In the genomic region with DNA sequence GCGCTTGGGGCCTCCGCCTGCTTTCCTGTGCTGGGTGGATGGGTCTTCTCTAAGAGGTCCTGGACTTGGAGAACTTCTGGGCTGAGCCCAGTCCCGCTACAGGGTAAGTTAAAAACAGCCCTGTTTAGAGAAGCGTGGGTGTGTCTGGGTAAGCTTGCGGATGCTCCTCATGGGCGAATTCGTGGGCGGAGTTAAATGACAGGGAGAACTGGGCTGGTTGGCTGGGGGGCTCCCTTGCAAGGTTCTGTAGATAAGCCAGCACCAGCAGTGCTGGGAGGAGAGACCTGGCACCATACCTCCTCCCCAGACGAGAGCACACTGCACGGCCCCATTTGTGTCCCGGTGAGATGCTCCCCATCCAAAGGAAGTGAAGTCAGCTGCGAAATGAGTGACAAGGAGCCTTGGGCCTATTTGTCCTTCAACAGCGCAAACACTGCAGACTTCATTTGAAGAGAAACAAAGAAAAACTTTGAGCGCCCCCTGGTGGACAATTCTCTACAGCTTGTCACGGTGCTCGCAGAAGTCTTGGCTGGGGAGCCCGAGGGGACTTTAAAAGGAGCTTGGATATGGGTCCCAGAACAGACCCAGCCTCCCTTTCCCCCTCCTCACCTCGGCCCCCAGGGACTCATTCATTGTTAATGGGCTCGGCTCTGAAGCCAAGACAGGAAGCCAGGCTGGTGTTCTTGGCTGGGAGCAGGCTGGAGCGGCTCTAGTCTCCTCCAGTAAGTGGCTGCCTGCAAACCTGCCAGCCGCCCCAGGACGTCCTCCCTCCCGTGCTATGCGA, we compare ENCODE assay signal across 8 cellular contexts. TPM values are rescaled to one million over a fixed set of nuclear protein-coding genes. Genes with fewer than 3 reads are reported as not detected.
DNase-seq lines count a peak whose midpoint lies in the region; ATAC-seq and TF ChIP-seq lines count a peak whose summit lies in the region.

No MANE protein-coding gene starts in this region.

- ATAC-seq in GM21367 (IDR thresholded peaks at IDR 0.05; ENCODE audit: unreplicated experiment) = peak; percentile 55
- ATAC-seq in activated naive CD4-positive, alpha-beta T cell treated with anti-CD3 and anti-CD28 coated beads, Interleukin-2, amount 50 U/mL, for 72 hours = peak; percentile 87 to 89
- ATAC-seq in Right ventricle myocardium superior (ENCODE audit: poor library complexity) = peak; percentile 88
- peak; percentile 70 to 82 for ATAC-seq in upper lobe of left lung (ENCODE audit: low FRiP score in 2 of 2)

- H2BK5ac ChIP-seq in trophoblast cell (ENCODE audit: low read depth, low read length, poor library complexity) = no peak overlapping the region

- H3K23ac ChIP-seq in trophoblast cell (ENCODE audit: low read length) = no peak overlapping the region

- H4K12ac ChIP-seq in trophoblast cell (ENCODE audit: low read depth, low read length) = no peak overlapping the region

- H3K27me3 ChIP-seq in trophoblast cell (ENCODE audit: insufficient read depth, low read length) = no peaks in the 10 kb centered on the region
- no peaks in the 10 kb centered on the region for H3K27me3 ChIP-seq in upper lobe of left lung

- H3K14ac ChIP-seq in trophoblast cell (ENCODE audit: low read length) = no peak overlapping the region

- no peak overlapping the region for H3K18ac ChIP-seq in trophoblast cell (ENCODE audit: low read length)

- H3K9me3 ChIP-seq in trophoblast cell (ENCODE audit: insufficient read depth, low read depth, low read length) (no peaks in the 10 kb centered on the region), upper lobe of left lung (no peaks in the 10 kb centered on the region)

- no peak overlapping the region for H2AK5ac ChIP-seq in trophoblast cell (ENCODE audit: low read length)

- H3K9ac ChIP-seq in trophoblast cell (ENCODE audit: low read length) = no peak overlapping the region

- H3K4me3 ChIP-seq in trophoblast cell (ENCODE audit: low read depth, low read length) (no peak overlapping the region), upper lobe of left lung (no peak overlapping the region)

- no peak overlapping the region for H4K8ac ChIP-seq in trophoblast cell (ENCODE audit: low read depth, low read length)

- no peak for TF ChIP-seq EP300 in upper lobe of left lung (IDR thresholded peaks at IDR 0.05)

- H3K9me3 Mint-ChIP-seq in activated naive CD4-positive, alpha-beta T cell treated with anti-CD3 and anti-CD28 coated beads, Interleukin-2, amount 50 U/mL, for 72 hours = no peaks in the 10 kb centered on the region

- no peaks in the 10 kb centered on the region for H3K79me2 ChIP-seq in trophoblast cell (ENCODE audit: control insufficient read depth, insufficient read depth, low read length, poor library complexity)

- H3K4me1 ChIP-seq in trophoblast cell (ENCODE audit: control insufficient read depth in 1 of 2, insufficient read depth in 2 of 2, low read length in 2 of 2) = no peaks in the 10 kb centered on the region
- H3K4me1 ChIP-seq in upper lobe of left lung = peaks cover 3 to 19% (median 9%) of the 10 kb centered on the region in 4 donors

- H4K91ac ChIP-seq in trophoblast cell (ENCODE audit: low read depth, low read length) = no peak overlapping the region

- H2BK120ac ChIP-seq in trophoblast cell (ENCODE audit: insufficient read depth, low read length, poor library complexity) = no peak overlapping the region

- H3K27ac ChIP-seq in trophoblast cell (ENCODE audit: low read depth, low read length) (no peak overlapping the region), upper lobe of left lung (peak overlapping the region in 2 of 4 donors; percentile 17 to 55)

- no peak overlapping the region for H3K4ac ChIP-seq in trophoblast cell (ENCODE audit: low read depth, low read length)

- no peak overlapping the region for H2AFZ ChIP-seq in trophoblast cell (ENCODE audit: insufficient read depth, low read length, poor library complexity)

- H2BK12ac ChIP-seq in trophoblast cell (ENCODE audit: low read length) = no peak overlapping the region

- no peak for TF ChIP-seq POLR2A in upper lobe of left lung (IDR thresholded peaks at IDR 0.05)

- H3K36me3 ChIP-seq in trophoblast cell (ENCODE audit: control insufficient read depth in 1 of 2, insufficient read depth in 2 of 2, low read length in 2 of 2) (no peaks in the 10 kb centered on the region), upper lobe of left lung (no peaks in the 10 kb centered on the region)

- DNase-seq in Ammon's horn (ENCODE audit: low spot score) = peak; percentile 81
- DNase-seq in NCI-H1092 (lab: John Stamatoyannopoulos, UW) = peak; percentile 87
- peak; percentile 79 for DNase-seq in SKM-1 (lab: John Stamatoyannopoulos, UW; ENCODE audit: unreplicated experiment)
- peak; percentile 61 to 89 for DNase-seq in activated naive CD4-positive, alpha-beta T cell treated with anti-CD3 and anti-CD28 coated beads, Interleukin-2, amount 50 U/mL, for 72 hours (ENCODE audit: low spot score in 2 of 2)
- peak; percentile 75 for DNase-seq in Right ventricle myocardium superior
- peak; percentile 89 to 98 for DNase-seq in trophoblast cell
- peak in 1 of 2 donors; percentile 77 for DNase-seq in upper lobe of left lung

- peak overlapping the region; percentile 39 for H3K4me2 ChIP-seq in trophoblast cell (ENCODE audit: low read length)

- no peak overlapping the region for H3K27ac Mint-ChIP-seq in activated naive CD4-positive, alpha-beta T cell treated with anti-CD3 and anti-CD28 coated beads, Interleukin-2, amount 50 U/mL, for 72 hours

- peak; percentile 72 to 85 (median 80) for TF ChIP-seq CTCF in upper lobe of left lung (IDR thresholded peaks at IDR 0.05)

- H3K36me3 Mint-ChIP-seq in activated naive CD4-positive, alpha-beta T cell treated with anti-CD3 and anti-CD28 coated beads, Interleukin-2, amount 50 U/mL, for 72 hours = no peaks in the 10 kb centered on the region

- no CpG with 5 or more reads among the region's 24 CpGs for WGBS in trophoblast cell (ENCODE audit: extremely low coverage, insufficient coverage, insufficient read length)
- 22 to 42% methylated on average over 13 to 24 of the region's 24 CpGs for WGBS in upper lobe of left lung, 2 donors

- intact Hi-C loops in Right ventricle myocardium superior (cut with DNase I) = loop anchor here (5.0 kb wide), 3 partner anchors 184 to 349 kb away; partner anchors contain the start of gene TSPAN18

- H3K79me1 ChIP-seq in trophoblast cell (ENCODE audit: low read length) = no peaks in the 10 kb centered on the region

RNA-seq across cellular contexts. Expression of gene TP53I11, which starts 39.5 kb away (rescaled TPM):
- total RNA-seq in activated naive CD4-positive, alpha-beta T cell treated with anti-CD3 and anti-CD28 coated beads, Interleukin-2, amount 50 U/mL, for 72 hours = 10 to 100 TPM in 1 of 2 donors, 1 to 10 TPM in 1; 7.5 to 21.5 TPM
- 47.4 TPM for total RNA-seq in Right ventricle myocardium superior
- polyA plus RNA-seq in trophoblast cell (2013) = 39.8 and 41.5 TPM in 2 replicates
- total RNA-seq in upper lobe of left lung = 100 to 1,000 TPM in 3 of 6 donors, 10 to 100 TPM in 3; 55.3 to 127 (median 101) TPM
